24 cellular contexts compared by ENCODE assay signal in the genomic region with DNA sequence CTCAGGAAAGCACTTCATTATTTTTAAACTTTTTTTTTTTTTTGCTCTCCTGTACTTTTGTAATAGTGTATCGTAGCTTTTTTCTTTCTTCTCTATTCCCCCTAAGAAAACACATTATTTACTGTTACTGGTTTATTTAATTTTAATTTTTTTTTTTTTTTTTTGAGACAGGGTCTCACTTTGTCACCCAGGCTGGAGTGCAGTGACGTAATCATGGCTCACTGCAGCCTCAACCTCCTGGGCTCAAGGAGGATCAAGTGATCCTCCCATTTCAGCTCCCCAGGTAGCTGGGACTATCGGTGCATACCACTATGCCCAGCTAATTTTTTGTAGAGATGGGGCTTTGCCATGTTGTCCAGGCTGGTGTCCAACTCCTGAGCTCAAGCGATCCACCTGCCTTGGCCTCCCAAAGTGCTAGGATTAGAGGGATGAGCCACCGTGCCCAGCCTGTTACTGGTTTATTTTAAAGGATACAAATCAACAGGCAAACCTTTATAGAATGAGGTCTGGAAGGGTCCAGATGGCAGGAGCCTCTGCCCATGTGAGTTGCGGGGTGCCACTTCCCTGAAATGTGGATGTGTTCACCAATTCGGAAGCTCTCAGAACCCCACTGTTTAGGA. TPM values are rescaled to one million over a fixed set of nuclear protein-coding genes. Genes with fewer than 3 reads are reported as not detected.
"Had no signal": no experiment of that assay in that cellular context is flagged by ENCODE, and none has a peak within 500 bp of the region (broad histone marks: within the 10 kb centered on the region; RNA-seq: fewer than 3 reads in every experiment).

No MANE protein-coding gene starts in this region.

- H3K27me3 ChIP-seq: dorsolateral prefrontal cortex, pancreas, thyroid gland, vagina had no signal

- H3K4me2 ChIP-seq: smooth muscle cell had no signal

- ATAC-seq: left ventricle myocardium superior; lower lobe of right lung; natural killer cell; pancreas; sciatic nerve; stimulated activated naive CD8-positive, alpha-beta T cell treated with anti-CD3 and anti-CD28 coated beads, Interleukin-15, amount 100 ng/mL, for 72 hours had no signal

- DNase-seq: effector CD4-positive, alpha-beta T cell; hypothalamus; immature natural killer cell; islet precursor cell; kidney glomerular epithelial cell; left ventricle myocardium superior; lower lobe of right lung; natural killer cell; occipital lobe; pancreas; retina; stimulated activated CD4-positive, alpha-beta T cell treated with anti-CD3 and anti-CD28 coated beads, Interleukin-12 subunit alpha, Interleukin-12 subunit beta, amount 100 ng/mL, for 4 hours; stimulated activated CD4-positive, alpha-beta T cell treated with anti-CD3 and anti-CD28 coated beads, Interleukin-1b, Interleukin-23, amount 100 ng/mL, for 48 hours; stimulated activated CD4-positive, alpha-beta T cell treated with anti-CD3 and anti-CD28 coated beads, Interleukin-4, amount 100 ng/mL, for 1 hour; stimulated activated CD8-positive, alpha-beta memory T cell treated with anti-CD3 and anti-CD28 coated beads, Interleukin-4, amount 100 ng/mL, for 48 hours; stimulated activated naive CD4-positive, alpha-beta T cell; stimulated activated naive CD8-positive, alpha-beta T cell treated with anti-CD3 and anti-CD28 coated beads, Interleukin-15, amount 100 ng/mL, for 72 hours; thyroid gland; trophoblast cell had no signal

- H3K9me3 ChIP-seq: lower lobe of right lung, pancreas, thyroid gland, vagina had no signal

- H3K27ac ChIP-seq: dorsolateral prefrontal cortex, lower lobe of right lung, pancreas, thyroid gland, vagina had no signal

- H3K36me3 ChIP-seq: lower lobe of right lung, pancreas, thyroid gland, vagina had no signal

- H3K4me3 ChIP-seq: dorsolateral prefrontal cortex, lower lobe of right lung, pancreas, smooth muscle cell, thyroid gland, vagina had no signal

- H3K4me1 ChIP-seq: pancreas, thyroid gland had no signal

RNA-seq across cellular contexts. Expression of a gene that starts 49.0 kb away (rescaled TPM):
- total RNA-seq: left ventricle myocardium superior, natural killer cell had no signal
- polyA plus RNA-seq: neural cell had no signal
